8 cellular contexts compared by ENCODE assay signal in the genomic region with DNA sequence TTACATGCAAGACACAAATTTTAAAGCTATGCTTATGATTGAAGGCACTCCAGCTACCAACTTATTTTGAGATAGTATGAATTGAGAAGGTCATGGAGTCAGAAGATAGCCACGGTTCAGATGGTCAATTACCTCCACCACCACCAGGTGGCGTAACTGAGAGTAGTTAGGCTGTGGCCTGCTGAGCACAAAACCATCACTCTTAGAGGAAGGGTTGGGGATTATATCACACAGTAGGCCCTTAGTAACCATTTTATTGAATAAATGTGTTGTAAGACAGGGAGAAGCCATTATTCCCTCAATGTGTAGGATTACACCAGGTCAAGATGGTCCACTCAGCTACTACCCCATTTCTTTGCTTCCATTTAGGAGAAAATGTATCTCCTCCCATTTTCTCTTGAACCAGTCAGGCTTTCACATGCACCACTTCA. TPM values are rescaled to one million over a fixed set of nuclear protein-coding genes. Genes with fewer than 3 reads are reported as not detected.
DNase-seq lines count a peak whose midpoint lies in the region; ATAC-seq, FAIRE-seq and TF ChIP-seq lines count a peak whose summit lies in the region.

No MANE protein-coding gene starts in this region.

- no peak overlapping the region for H3K4me2 ChIP-seq in astrocyte (ENCODE audit: low read length)

- no peaks in the 10 kb centered on the region for H3K79me2 ChIP-seq in astrocyte (ENCODE audit: insufficient read depth, low read length)

- peak; percentile 13 for FAIRE-seq in astrocyte (lab: Jason Lieb, UNC)

- H3K4me3 ChIP-seq in MG63 (no peak overlapping the region), astrocyte (ENCODE audit: insufficient read depth, low read depth, low read length) (no peak overlapping the region)

- no peaks in the 10 kb centered on the region for H3K4me1 Mint-ChIP-seq in astrocyte (ENCODE audit: low read depth, unreplicated experiment)

- peak; percentile 91 for TF ChIP-seq CTCF in astrocyte (IDR thresholded peaks at IDR 0.05; ENCODE audit: insufficient read depth, low read depth, low read length)

- H4K20me1 ChIP-seq in astrocyte (ENCODE audit: insufficient read depth, low read length) = no peaks in the 10 kb centered on the region

- no peak overlapping the region for H3K9ac ChIP-seq in astrocyte (ENCODE audit: low read length)

- ATAC-seq in GM21825 (IDR thresholded peaks at IDR 0.05; ENCODE audit: unreplicated experiment) = peak; percentile 84
- ATAC-seq in HG03039 (IDR thresholded peaks at IDR 0.05; ENCODE audit: unreplicated experiment) = no peak

- H2AFZ ChIP-seq in astrocyte (ENCODE audit: low read depth, low read length) = no peak overlapping the region

- H3K27me3 ChIP-seq in MG63 = no peaks in the 10 kb centered on the region
- no peaks in the 10 kb centered on the region for H3K27me3 ChIP-seq in astrocyte (ENCODE audit: insufficient read depth, low read length)

- H3K36me3 ChIP-seq in MG63 = peaks cover 21% of the 10 kb centered on the region
- H3K36me3 ChIP-seq in astrocyte (ENCODE audit: insufficient read depth, low read length) = no peaks in the 10 kb centered on the region

- H3K4me1 ChIP-seq in astrocyte (ENCODE audit: insufficient read depth, low read length) = no peaks in the 10 kb centered on the region

- H3K27me3 Mint-ChIP-seq in astrocyte (ENCODE audit: low read depth, unreplicated experiment) = no peaks in the 10 kb centered on the region

- peak; percentile 41 for DNase-seq in GDM1 (lab: John Stamatoyannopoulos, UW)
- peak; percentile 44 for DNase-seq in MG63
- DNase-seq in T-helper 2 cell = peak; percentile 27 to 75 (median 58)
- peak; percentile 13 for DNase-seq in astrocyte (ENCODE audit: low read depth)
- DNase-seq in iPS-NIHi11 (ENCODE audit: low spot score) = peak; percentile 71
- peak; percentile 57 to 67 for DNase-seq in stimulated activated CD4-positive, alpha-beta T cell treated with anti-CD3 and anti-CD28 coated beads, Interleukin-1b, Interleukin-23, amount 100 ng/mL, for 4 hours (ENCODE audit: low read depth in 2 of 2)

- no peaks in the 10 kb centered on the region for H3K9me3 Mint-ChIP-seq in astrocyte (ENCODE audit: unreplicated experiment)

- no peaks in the 10 kb centered on the region for H3K36me3 Mint-ChIP-seq in astrocyte (ENCODE audit: low read depth, unreplicated experiment)

- H3K9me3 ChIP-seq in MG63 (no peaks in the 10 kb centered on the region), astrocyte (ENCODE audit: insufficient read depth, low read depth, low read length) (no peaks in the 10 kb centered on the region)

- H3K4me3 Mint-ChIP-seq in astrocyte (ENCODE audit: unreplicated experiment) = no peak overlapping the region

- no peak overlapping the region for H3K27ac ChIP-seq in astrocyte (ENCODE audit: low read depth, low read length)

- H3K27ac Mint-ChIP-seq in astrocyte (ENCODE audit: unreplicated experiment) = no peak overlapping the region

RNA-seq across cellular contexts. Expression of gene KLHL41, which starts 18.8 kb away (rescaled TPM):
- 1.3 TPM in 1 of 2 replicates, not detected in the other for total RNA-seq in MG63 (2014; rRNA removed; shearing (Covaris generic); ENCODE audit: low replicate concordance)
- total RNA-seq in astrocyte = not detected in 2 replicates

RNA-seq across cellular contexts. Expression of gene FASTKD1, which starts 45.4 kb away (rescaled TPM):
- total RNA-seq in MG63 (2014; rRNA removed; shearing (Covaris generic); ENCODE audit: low replicate concordance) = 14.7 and 26.0 TPM in 2 replicates
- 37.2 and 37.3 TPM in 2 replicates for total RNA-seq in astrocyte

RNA-seq across cellular contexts. Expression of gene BBS5, which starts 49.0 kb away (rescaled TPM):
- 3.9 and 5.2 TPM in 2 replicates for total RNA-seq in MG63 (2014; rRNA removed; shearing (Covaris generic); ENCODE audit: low replicate concordance)
- total RNA-seq in astrocyte = 3.9 and 4.0 TPM in 2 replicates

RNA-seq across cellular contexts. Expression of gene PPIG, which starts 55.9 kb away (rescaled TPM):
- 18.2 and 23.4 TPM in 2 replicates for total RNA-seq in MG63 (2014; rRNA removed; shearing (Covaris generic); ENCODE audit: low replicate concordance)
- 40.2 and 42.0 TPM in 2 replicates for total RNA-seq in astrocyte

Comparison
In these comparisons a context has a peak if more than half of its experiments do, and no peak if none do; other contexts are left out.
1. DNase-seq: peak in every context shown above with its lines; median percentile 71 in iPS-NIHi11; 62 in stimulated activated CD4-positive, alpha-beta T cell treated with anti-CD3 and anti-CD28 coated beads, Interleukin-1b, Interleukin-23, amount 100 ng/mL, for 4 hours; 58 in T-helper 2 cell; 44 in MG63; 41 in GDM1; 13 in astrocyte.